18 cellular contexts compared by ENCODE assay signal in genomic region chr15:89674526-89674925, GRCh38. TPM values are rescaled to one million over a fixed set of nuclear protein-coding genes. Genes with fewer than 3 reads are reported as not detected.
"Had no signal": no experiment of that assay in that cellular context is flagged by ENCODE, and none has a peak within 500 bp of the region (broad histone marks: within the 10 kb centered on the region; RNA-seq: fewer than 3 reads in every experiment).

No MANE protein-coding gene starts in this region.

- H3K27me3 ChIP-seq: gastrocnemius medialis, left lung, pancreas, suprapubic skin, thyroid gland, uterus had no signal

- H3K36me3 ChIP-seq: gastrocnemius medialis, left lung, lower lobe of right lung, pancreas, suprapubic skin, thyroid gland, uterus had no signal

- ATAC-seq: esophagus mucosa; gastrocnemius medialis; left lung; lower lobe of right lung; natural killer cell treated with Interleukin-12 subunit alpha and Interleukin-12 subunit beta and Interleukin-15 and Interleukin-18, amount 100 ng/mL, for 72 hours; pancreas; right cardiac atrium had no signal

- DNase-seq: effector CD4-positive, alpha-beta T cell; gastrocnemius medialis; islet precursor cell; left lung; lower lobe of right lung; occipital lobe; pancreas; right cardiac atrium; stimulated activated CD4-positive, alpha-beta T cell treated with anti-CD3 and anti-CD28 coated beads, Interleukin-2, amount 100 ng/mL, for 48 hours; stimulated activated naive CD4-positive, alpha-beta T cell treated with Interleukin-2 at 50 U/mL for 16 hours; thyroid gland; uterus had no signal

- H3K4me3 ChIP-seq: coronary artery, gastrocnemius medialis, left lung, lower lobe of right lung, pancreas, smooth muscle cell, suprapubic skin, thyroid gland, uterus had no signal

- H3K4me1 ChIP-seq: left lung, suprapubic skin, uterus had no signal

- H3K27ac ChIP-seq: gastrocnemius medialis, left lung, lower lobe of right lung, pancreas, suprapubic skin, thyroid gland, uterus had no signal

- H3K9me3 ChIP-seq: gastrocnemius medialis, left lung, lower lobe of right lung, pancreas, suprapubic skin, thyroid gland, uterus had no signal

RNA-seq across cellular contexts. Expression of gene PLIN1, which starts 4.6 kb away (rescaled TPM):
- total RNA-seq: dermis microvascular lymphatic vessel endothelial cell had no signal

RNA-seq across cellular contexts. Expression of gene WDR93, which starts 16.1 kb away (rescaled TPM):
- total RNA-seq: dermis microvascular lymphatic vessel endothelial cell; esophagus mucosa; gastrocnemius medialis; natural killer cell treated with Interleukin-12 subunit alpha and Interleukin-12 subunit beta and Interleukin-15 and Interleukin-18, amount 100 ng/mL, for 72 hours; right cardiac atrium; smooth muscle cell had no signal
